18 cellular contexts compared by ENCODE assay signal in genomic region chr1:1671365-1672119, GRCh38. TPM values are rescaled to one million over a fixed set of nuclear protein-coding genes. Genes with fewer than 3 reads are reported as not detected.
DNase-seq lines count a peak whose midpoint lies in the region; ATAC-seq and TF ChIP-seq lines count a peak whose summit lies in the region.
"Had no signal": no experiment of that assay in that cellular context is flagged by ENCODE, and none has a peak within 500 bp of the region (broad histone marks: within the 10 kb centered on the region; RNA-seq: fewer than 3 reads in every experiment).

No MANE protein-coding gene starts in this region.

- TF ChIP-seq CTCF in right atrium auricular region (IDR thresholded peaks at IDR 0.05) (no peak), RWPE1 (conservative IDR thresholded peaks at IDR 0.05; ENCODE audit: low read depth) (no peak), lower lobe of right lung (IDR thresholded peaks at IDR 0.05) (no peak), upper lobe of right lung (IDR thresholded peaks at IDR 0.05) (no peak)

- POLR2A ChIA-PET in RWPE1 (lab: Yijun Ruan, JAX; ENCODE audit: low non-redundant PET) = no interaction called here

- DNase-seq in left cardiac atrium (peak; percentile 1), right atrium auricular region (ENCODE audit: low spot score) (no peak), RWPE1 (ENCODE audit: low spot score) (no peak), lower lobe of right lung (peak; percentile 41), upper lobe of right lung (peak; percentile 58), HK-2 (ENCODE audit: unreplicated experiment) (no peak), anterior cingulate cortex (lab: John Stamatoyannopoulos, UW) (no peak)
- DNase-seq: Caco-2, DMS53, HFFc6, Karpas-422, MM.1S, NCI-H1105, NCI-H1694 treated with DMSO at 0.1 percent for 48 hours, NCI-H345, NCI-H526 treated with DMSO at 0.1 percent for 48 hours had no signal

- peaks cover 32% of the 10 kb centered on the region for H3K36me3 ChIP-seq in right atrium auricular region
- H3K36me3 ChIP-seq in lower lobe of right lung = peaks cover 51% of the 10 kb centered on the region
- H3K36me3 ChIP-seq in upper lobe of right lung = peaks cover 49% of the 10 kb centered on the region

- CTCF ChIA-PET in RWPE1 (lab: Yijun Ruan, JAX) = no interaction called here

- no peaks in the 10 kb centered on the region for H3K4me1 ChIP-seq in right atrium auricular region
- H3K4me1 ChIP-seq in lower lobe of right lung = no peaks in the 10 kb centered on the region
- H3K4me1 ChIP-seq in upper lobe of right lung = no peaks in the 10 kb centered on the region
- H3K4me1 ChIP-seq: Caco-2 had no signal

- H3K4me3 ChIP-seq in right atrium auricular region (no peak overlapping the region), lower lobe of right lung (no peak overlapping the region), upper lobe of right lung (no peak overlapping the region)

- intact Hi-C loops in left cardiac atrium (cut with DNase I) = no loop called here
- intact Hi-C loops in lower lobe of right lung (cut with DNase I) = no loop called here
- intact Hi-C loops in upper lobe of right lung (cut with DNase I) = no loop called here

- H3K27ac ChIP-seq in right atrium auricular region (no peak overlapping the region), RWPE1 (peak overlapping the region; percentile 27; the same call in 1 of the 2 replicates), lower lobe of right lung (no peak overlapping the region), upper lobe of right lung (no peak overlapping the region)
- H3K27ac ChIP-seq: C4-2B had no signal

- no peaks in the 10 kb centered on the region for H3K27me3 ChIP-seq in right atrium auricular region
- no peaks in the 10 kb centered on the region for H3K27me3 ChIP-seq in lower lobe of right lung (ENCODE audit: low read depth)
- no peaks in the 10 kb centered on the region for H3K27me3 ChIP-seq in upper lobe of right lung

- H3K9me3 ChIP-seq in right atrium auricular region = no peaks in the 10 kb centered on the region
- no peaks in the 10 kb centered on the region for H3K9me3 ChIP-seq in lower lobe of right lung
- H3K9me3 ChIP-seq in upper lobe of right lung = no peaks in the 10 kb centered on the region
- H3K9me3 ChIP-seq: Caco-2 had no signal

- ATAC-seq in left cardiac atrium (no peak), lower lobe of right lung (no peak), upper lobe of right lung (no peak), HG03025 (IDR thresholded peaks at IDR 0.05; ENCODE audit: low FRiP score, unreplicated experiment) (no peak)

RNA-seq across cellular contexts. Expression of gene CDK11B, which starts 12.7 kb away (rescaled TPM):
- total RNA-seq in left cardiac atrium (10 to 100 TPM; 17.0 to 18.8 TPM), right atrium auricular region (10 to 100 TPM; 16.2 to 19.7 TPM), lower lobe of right lung (23.0 TPM), upper lobe of right lung (24.8 TPM)

RNA-seq across cellular contexts. Expression of gene SLC35E2B, which starts 21.1 kb away (rescaled TPM):
- total RNA-seq in left cardiac atrium = 10 to 100 TPM; 15.3 to 24.6 TPM
- total RNA-seq in right atrium auricular region = 10 to 100 TPM; 18.4 to 22.1 TPM
- total RNA-seq in lower lobe of right lung = 52.7 TPM
- total RNA-seq in upper lobe of right lung = 49.8 TPM

RNA-seq across cellular contexts. Expression of gene MMP23B, which starts 39.6 kb away (rescaled TPM):
- total RNA-seq in left cardiac atrium (10 to 100 TPM in 1 of 2 donors, 1 to 10 TPM in 1; 9.5 to 11.0 TPM), right atrium auricular region (10 to 100 TPM; 17.5 to 26.9 TPM), lower lobe of right lung (27.2 TPM), upper lobe of right lung (40.3 TPM)

RNA-seq across cellular contexts. Expression of gene CDK11A, which starts 52.6 kb away (rescaled TPM):
- total RNA-seq in left cardiac atrium (10 to 100 TPM; 19.1 to 21.1 TPM), right atrium auricular region (1 to 10 TPM; 4.3 to 8.2 TPM), lower lobe of right lung (56.1 TPM), upper lobe of right lung (51.7 TPM)

RNA-seq across cellular contexts. Expression of gene MIB2, which starts 56.2 kb away (rescaled TPM):
- total RNA-seq in left cardiac atrium (10 to 100 TPM; 56.4 to 58.1 TPM), right atrium auricular region (10 to 100 TPM; 42.4 to 45.6 TPM), lower lobe of right lung (82.5 TPM), upper lobe of right lung (88.7 TPM)

Comparison
In these comparisons a context has a peak if more than half of its experiments do, and no peak if none do; other contexts are left out.
1. DNase-seq: peak in left cardiac atrium (single experiment), lower lobe of right lung (single experiment) and upper lobe of right lung (single experiment); none in right atrium auricular region (single experiment), RWPE1 (single experiment), HK-2 (single experiment) and anterior cingulate cortex (0 of 58).